In genomic region chr10:71241899-71242620, GRCh38 we compare ENCODE assay signal across 9 cellular contexts. TPM values are rescaled to one million over a fixed set of nuclear protein-coding genes. Genes with fewer than 3 reads are reported as not detected.
DNase-seq lines count a peak whose midpoint lies in the region; ATAC-seq and TF ChIP-seq lines count a peak whose summit lies in the region.
"Had no signal": no experiment of that assay in that cellular context is flagged by ENCODE, and none has a peak within 500 bp of the region (broad histone marks: within the 10 kb centered on the region; RNA-seq: fewer than 3 reads in every experiment).

No MANE protein-coding gene starts in this region.

- POLR2A ChIA-PET in RWPE1 (lab: Yijun Ruan, JAX; ENCODE audit: low non-redundant PET), result interaction anchor here (0.6 kb wide), 1 partner anchor 254 kb away, joined by 3 read pairs; no protein-coding TSS in a partner anchor

- H3K4me1 ChIP-seq in heart right ventricle, result peaks cover 69 to 100% (median 88%) of the 10 kb centered on the region in 9 donors

- no peak overlapping the region for H3K4me3 ChIP-seq in heart right ventricle

- H3K27ac ChIP-seq in RWPE1 (peak overlapping the region; percentile 98), heart right ventricle (peak overlapping the region; percentile 14 to 80 (median 52))

- peaks cover 73% of the 10 kb centered on the region for H3K4me1 Mint-ChIP-seq in osteocyte (ENCODE audit: unreplicated experiment)
- H3K4me1 Mint-ChIP-seq in stimulated activated memory B cell treated with anti-CD40 and anti-IgM and Interleukin-4, amounts not matched to agents 10 μg/mL and 1 μg/mL and 100 μg/mL, for 72 hours, result peaks cover 18% of the 10 kb centered on the region
- H3K4me1 Mint-ChIP-seq in activated CD8-positive, alpha-beta memory T cell treated with anti-CD3 and anti-CD28 coated beads, Interleukin-2, amount 10 ng/mL, durations not matched to agents 7 days and 5 days, result no peaks in the 10 kb centered on the region

- no peaks in the 10 kb centered on the region for H3K9me3 ChIP-seq in heart right ventricle

- CTCF ChIA-PET in RWPE1 (lab: Yijun Ruan, JAX), result interaction anchor here (1.3 kb wide), 1 partner anchor 43 kb away, joined by 4 read pairs; no protein-coding TSS in a partner anchor
- CTCF ChIA-PET in activated CD8-positive, alpha-beta memory T cell treated with anti-CD3 and anti-CD28 coated beads, Interleukin-2, amount 10 ng/mL, durations not matched to agents 7 days and 5 days (lab: Charles Lee), result no interaction called here

- no peaks in the 10 kb centered on the region for H3K36me3 Mint-ChIP-seq in osteocyte (ENCODE audit: unreplicated experiment)
- H3K36me3 Mint-ChIP-seq in stimulated activated memory B cell treated with anti-CD40 and anti-IgM and Interleukin-4, amounts not matched to agents 10 μg/mL and 1 μg/mL and 100 μg/mL, for 72 hours, result no peaks in the 10 kb centered on the region
- H3K36me3 Mint-ChIP-seq in activated CD8-positive, alpha-beta memory T cell treated with anti-CD3 and anti-CD28 coated beads, Interleukin-2, amount 10 ng/mL, durations not matched to agents 7 days and 5 days, result no peaks in the 10 kb centered on the region
- H3K36me3 Mint-ChIP-seq: CD14-positive monocyte had no signal

- intact Hi-C loops in heart right ventricle (cut with DNase I), result loop anchor here in 1 of 10 donors (1.0 kb wide), 1 partner anchor 27 kb away; no protein-coding TSS in a partner anchor

- DNase-seq in Ammon's horn (ENCODE audit: low spot score) (peak; percentile 73), RWPE1 (ENCODE audit: low spot score) (no peak), heart right ventricle (peak; percentile 48 to 53), osteocyte (ENCODE audit: extremely low spot score, unreplicated experiment) (no peak)
- DNase-seq in activated CD8-positive, alpha-beta memory T cell treated with anti-CD3 and anti-CD28 coated beads, Interleukin-2, amount 10 ng/mL, durations not matched to agents 7 days and 5 days, result no peak

- TF ChIP-seq CTCF in RWPE1 (conservative IDR thresholded peaks at IDR 0.05; ENCODE audit: low read depth) (no peak), heart right ventricle (IDR thresholded peaks at IDR 0.05) (no peak), osteocyte (IDR thresholded peaks at IDR 0.05) (no peak)

- 41 to 46% methylated on average over 12 of the region's 12 CpGs for WGBS in heart right ventricle, 2 donors

- no peaks in the 10 kb centered on the region for H3K27me3 Mint-ChIP-seq in osteocyte (ENCODE audit: unreplicated experiment)
- H3K27me3 Mint-ChIP-seq in stimulated activated memory B cell treated with anti-CD40 and anti-IgM and Interleukin-4, amounts not matched to agents 10 μg/mL and 1 μg/mL and 100 μg/mL, for 72 hours, result peaks cover 57% of the 10 kb centered on the region
- H3K27me3 Mint-ChIP-seq in activated CD8-positive, alpha-beta memory T cell treated with anti-CD3 and anti-CD28 coated beads, Interleukin-2, amount 10 ng/mL, durations not matched to agents 7 days and 5 days, result peaks cover 9% of the 10 kb centered on the region

- H3K4me3 Mint-ChIP-seq in osteocyte (ENCODE audit: unreplicated experiment), result no peak overlapping the region
- H3K4me3 Mint-ChIP-seq in stimulated activated memory B cell treated with anti-CD40 and anti-IgM and Interleukin-4, amounts not matched to agents 10 μg/mL and 1 μg/mL and 100 μg/mL, for 72 hours, result no peak overlapping the region
- H3K4me3 Mint-ChIP-seq in activated CD8-positive, alpha-beta memory T cell treated with anti-CD3 and anti-CD28 coated beads, Interleukin-2, amount 10 ng/mL, durations not matched to agents 7 days and 5 days, result no peak overlapping the region
- H3K4me3 Mint-ChIP-seq: CD14-positive monocyte had no signal

- peak overlapping the region; percentile 34 for H3K27ac Mint-ChIP-seq in osteocyte (ENCODE audit: unreplicated experiment)
- H3K27ac Mint-ChIP-seq in stimulated activated memory B cell treated with anti-CD40 and anti-IgM and Interleukin-4, amounts not matched to agents 10 μg/mL and 1 μg/mL and 100 μg/mL, for 72 hours, result no peak overlapping the region
- no peak overlapping the region for H3K27ac Mint-ChIP-seq in activated CD8-positive, alpha-beta memory T cell treated with anti-CD3 and anti-CD28 coated beads, Interleukin-2, amount 10 ng/mL, durations not matched to agents 7 days and 5 days

- ATAC-seq in heart right ventricle (peak in 7 of 8 donors; percentile 5 to 34 (median 30)), HG03342 (IDR thresholded peaks at IDR 0.05; ENCODE audit: unreplicated experiment) (no peak), HG02840 (IDR thresholded peaks at IDR 0.05; ENCODE audit: low FRiP score, unreplicated experiment) (no peak)
- no peak for ATAC-seq in stimulated activated memory B cell treated with anti-CD40 and anti-IgM and Interleukin-4, amounts not matched to agents 10 μg/mL and 1 μg/mL and 100 μg/mL, for 72 hours
- ATAC-seq in activated CD8-positive, alpha-beta memory T cell treated with anti-CD3 and anti-CD28 coated beads, Interleukin-2, amount 10 ng/mL, durations not matched to agents 7 days and 5 days, result no peak

- no peaks in the 10 kb centered on the region for H3K9me3 Mint-ChIP-seq in osteocyte (ENCODE audit: unreplicated experiment)
- H3K9me3 Mint-ChIP-seq in stimulated activated memory B cell treated with anti-CD40 and anti-IgM and Interleukin-4, amounts not matched to agents 10 μg/mL and 1 μg/mL and 100 μg/mL, for 72 hours, result no peaks in the 10 kb centered on the region
- H3K9me3 Mint-ChIP-seq in activated CD8-positive, alpha-beta memory T cell treated with anti-CD3 and anti-CD28 coated beads, Interleukin-2, amount 10 ng/mL, durations not matched to agents 7 days and 5 days (ENCODE audit: low read depth), result no peaks in the 10 kb centered on the region
- H3K9me3 Mint-ChIP-seq: CD14-positive monocyte had no signal

- H3K27me3 ChIP-seq in heart right ventricle, result no peaks in the 10 kb centered on the region

- H3K36me3 ChIP-seq in heart right ventricle, result no peaks in the 10 kb centered on the region

RNA-seq across cellular contexts. Expression of gene UNC5B, which starts 29.7 kb away (rescaled TPM):
- total RNA-seq in heart right ventricle, result 10 to 100 TPM in 9 of 10 donors, 1 to 10 TPM in 1; 9.0 to 20.6 (median 12.5) TPM
- polyA plus RNA-seq in heart right ventricle, result 1 to 10 TPM; 3.3 to 5.9 TPM
- total RNA-seq in osteocyte, result 13.0 and 13.1 TPM in 2 replicates
- under 1 TPM in 1 of 2 experiments, not detected in 1; 0.06 TPM for total RNA-seq in activated CD8-positive, alpha-beta memory T cell treated with anti-CD3 and anti-CD28 coated beads, Interleukin-2, amount 10 ng/mL, durations not matched to agents 7 days and 5 days

Comparison
In these comparisons a context has a peak if more than half of its experiments do, and no peak if none do; other contexts are left out.
1. DNase-seq: peak in Ammon's horn (single experiment) and heart right ventricle (2 of 2); none in RWPE1 (single experiment), osteocyte (single experiment) and activated CD8-positive, alpha-beta memory T cell treated with anti-CD3 and anti-CD28 coated beads, Interleukin-2, amount 10 ng/mL, durations not matched to agents 7 days and 5 days (single experiment).
2. ATAC-seq: peak in heart right ventricle (7 of 8); none in stimulated activated memory B cell treated with anti-CD40 and anti-IgM and Interleukin-4, amounts not matched to agents 10 μg/mL and 1 μg/mL and 100 μg/mL, for 72 hours (single experiment), HG03342 (single experiment), HG02840 (single experiment) and activated CD8-positive, alpha-beta memory T cell treated with anti-CD3 and anti-CD28 coated beads, Interleukin-2, amount 10 ng/mL, durations not matched to agents 7 days and 5 days (single experiment).
3. RNA of gene UNC5B, which starts 29.7 kb away (total RNA-seq): 13.0 to 13.1 TPM in osteocyte and 9.0 to 20.6 TPM in heart right ventricle; 0.06 TPM in activated CD8-positive, alpha-beta memory T cell treated with anti-CD3 and anti-CD28 coated beads, Interleukin-2, amount 10 ng/mL, durations not matched to agents 7 days and 5 days; every median in the first group is over 4 times any median in the second.